In genomic region chr9:16616686-16617085, GRCh38 we compare ENCODE assay signal across 20 cellular contexts.
DNase-seq lines count a peak whose midpoint lies in the region; ATAC-seq, FAIRE-seq and TF ChIP-seq lines count a peak whose summit lies in the region.
"Had no signal": no experiment of that assay in that cellular context is flagged by ENCODE, and none has a peak within 500 bp of the region (broad histone marks: within the 10 kb centered on the region; RNA-seq: fewer than 3 reads in every experiment).

No MANE protein-coding gene starts in this region.

- TF ChIP-seq POLR2A in HepG2 (IDR thresholded peaks at IDR 0.05; ENCODE audit: insufficient read depth in 1 of 2, low read depth in 2 of 2, low read length in 2 of 2) (no peak), right lobe of liver (IDR thresholded peaks at IDR 0.05) (no peak)

- no peak overlapping the region for H3K4me2 ChIP-seq in HepG2 (ENCODE audit: low read depth, low read length)
- H3K4me2 ChIP-seq: A549, BLaER1 had no signal

- in situ Hi-C loops in HepG2 (cut with HindIII; ENCODE audit: extremely low pct_ligation_motif_present, low pct_unique_long_range_greater_than_20kb): no loop called here

- WGBS in HepG2 (ENCODE audit: low lambda C conversion rate): 4% methylated on average over 2 of the region's 2 CpGs
- 31% methylated on average over 2 of the region's 2 CpGs for WGBS in right lobe of liver (ENCODE audit: insufficient coverage, low coverage, low lambda C conversion rate, missing lambda C conversion rate)

- no peak for TF ChIP-seq RAD21 in HepG2 (CRISPR knock-in tag; IDR thresholded peaks at IDR 0.05)

- H3K79me2 ChIP-seq in HepG2 (ENCODE audit: insufficient read depth, low read length): no peaks in the 10 kb centered on the region

- H3K9ac ChIP-seq in HepG2 (ENCODE audit: insufficient read depth, low read depth, low read length) (no peak overlapping the region), SK-N-MC (ENCODE audit: insufficient read length) (no peak overlapping the region)
- H3K9ac ChIP-seq: BLaER1 had no signal

- H3K27ac ChIP-seq in HepG2 (ENCODE audit: extremely low read length, insufficient read depth, low read length) (no peak overlapping the region), right lobe of liver (no peak overlapping the region), HEK293 (ENCODE audit: extremely low read depth, low read depth, low read length) (no peak overlapping the region), SK-N-MC (peak overlapping the region; percentile 87)
- H3K27ac ChIP-seq: 22Rv1, A549, BLaER1 had no signal

- H2AFZ ChIP-seq in HepG2 (ENCODE audit: low read length): no peak overlapping the region

- intact Hi-C loops in HepG2 (cut with micrococcal nuclease; ENCODE audit: unreplicated experiment): no loop called here
- intact Hi-C loops in right lobe of liver (cut with DNase I): no loop called here

- DNase-seq in HepG2 (ENCODE audit: low spot score): no peak
- DNase-seq in right lobe of liver: no peak
- DNase-seq in SK-N-MC (ENCODE audit: low read depth, low spot score): peak; percentile 85
- no peak for DNase-seq in NCI-H1694 (lab: John Stamatoyannopoulos, UW)
- DNase-seq in DMS 273 (lab: John Stamatoyannopoulos, UW; ENCODE audit: unreplicated experiment): no peak
- DNase-seq: ACHN; BE2C; C1 segment of cervical spinal cord; CD4-positive, alpha-beta memory T cell; CD4-positive, CD25-positive, alpha-beta regulatory T cell; CD8-positive, alpha-beta memory T cell; COR-L47; DMS79 treated with DMSO at 0.1 percent for 48 hours; GF-D8 had no signal

- H3K4me1 ChIP-seq in HepG2 (ENCODE audit: insufficient read depth, low read length) (no peaks in the 10 kb centered on the region), right lobe of liver (no peaks in the 10 kb centered on the region), HEK293 (ENCODE audit: control insufficient read depth, insufficient read depth, low read length) (no peaks in the 10 kb centered on the region)

- H3K4me3 ChIP-seq in HepG2 (replicated peaks in 1 of 3; ENCODE audit: insufficient read depth in 1 of 3, low read depth in 2 of 3, low read length in 3 of 3) (no peak overlapping the region), right lobe of liver (no peak overlapping the region), HEK293 (ENCODE audit: low read depth, low read length) (no peak overlapping the region), SK-N-MC (no peak overlapping the region)
- H3K4me3 ChIP-seq: A549, BLaER1 had no signal

- ATAC-seq in HepG2 (no peak), right lobe of liver (no peak)
- ATAC-seq: A549 had no signal

- TF ChIP-seq EP300 in HepG2 (IDR thresholded peaks at IDR 0.05; ENCODE audit: low read depth in 2 of 2, low read length in 2 of 2): no peak
- no peak for TF ChIP-seq EP300 in HepG2 (CRISPR knock-in tag; IDR thresholded peaks at IDR 0.05; ENCODE audit: borderline replicate concordance)

- TF ChIP-seq CTCF in HepG2 (CRISPR knock-in tag; IDR thresholded peaks at IDR 0.05): no peak
- TF ChIP-seq CTCF in right lobe of liver (IDR thresholded peaks at IDR 0.05): no peak
- no peak for TF ChIP-seq CTCF in HEK293 (tag by site-specific recombination; IDR thresholded peaks at IDR 0.05)

- CTCF ChIA-PET in HepG2 (lab: Yijun Ruan, JAX; ENCODE audit: low intra/inter-chr PET ratio, low total read pairs): no interaction called here
- CTCF ChIA-PET in HEK293 (lab: Yijun Ruan, JAX): no interaction called here

- no peak for FAIRE-seq in HepG2 (lab: Jason Lieb, UNC)
- FAIRE-seq: A549, G401.6, GM12891 had no signal

- H3K9me3 ChIP-seq in HepG2 (ENCODE audit: low read length) (no peaks in the 10 kb centered on the region), right lobe of liver (no peaks in the 10 kb centered on the region), HEK293 (ENCODE audit: control insufficient read depth, insufficient read depth, low read depth, low read length) (no peaks in the 10 kb centered on the region), SK-N-MC (ENCODE audit: low read depth, low read length) (no peaks in the 10 kb centered on the region)
- H3K9me3 ChIP-seq: A549, BE2C had no signal

- no peaks in the 10 kb centered on the region for H4K20me1 ChIP-seq in HepG2 (ENCODE audit: insufficient read depth, low read length)
- H4K20me1 ChIP-seq: BLaER1 had no signal

- no TSS peak for BruUV-seq in HepG2 (replicated peaks; lab: Mats Ljungman, UMichigan)

- H3K27me3 ChIP-seq in HepG2 (ENCODE audit: control insufficient read depth in 1 of 2, insufficient read depth in 2 of 2, low read length in 2 of 2) (peaks cover 0 to 1% of the 10 kb centered on the region in 2 experiments; a peak in 1 of 5 replicates), right lobe of liver (no peaks in the 10 kb centered on the region)
- H3K27me3 ChIP-seq: BE2C, BLaER1 had no signal

- POLR2A ChIA-PET in HepG2 (lab: Yijun Ruan, JAX) (no interaction called here), HEK293 (lab: Yijun Ruan, JAX) (interaction anchor here (0.6 kb wide), 1 partner anchor 340 kb away, joined by 4 read pairs; no protein-coding TSS in a partner anchor)

- H3K36me3 ChIP-seq in HepG2 (replicated peaks in 1 of 2; ENCODE audit: control insufficient read depth in 1 of 2, insufficient read depth in 2 of 2, low read length in 2 of 2): no peaks in the 10 kb centered on the region
- no peaks in the 10 kb centered on the region for H3K36me3 ChIP-seq in right lobe of liver
- no peaks in the 10 kb centered on the region for H3K36me3 ChIP-seq in HEK293 (ENCODE audit: control insufficient read depth in 2 of 2, insufficient read depth in 1 of 2, low read length in 2 of 2)
- H3K36me3 ChIP-seq in SK-N-MC (ENCODE audit: insufficient read depth, low read length): no peaks in the 10 kb centered on the region
- H3K36me3 ChIP-seq: BE2C had no signal

TF ChIP-seq in HepG2, 621 proteins besides CTCF, POLR2A, EP300 and RAD21 (continues in another document):
- TF ChIP-seq HNRNPK (IDR thresholded peaks at IDR 0.05; ENCODE audit: low read depth, low read length, poor library complexity, severe bottlenecking): peak; percentile 24
- no peak for TF ChIP-seq FOXP4 (CRISPR knock-in tag; IDR thresholded peaks at IDR 0.05)

TF ChIP-seq in HEK293, 187 proteins besides CTCF, POLR2A, EP300 and RAD21:
- peak; percentile 46 for TF ChIP-seq ZNF366 (tag by site-specific recombination; conservative IDR thresholded peaks at IDR 0.05)
- TF ChIP-seq ZBTB1 (tag by site-specific recombination; IDR thresholded peaks at IDR 0.05): no peak
- no peak for TF ChIP-seq SCRT1 (tag by site-specific recombination; IDR thresholded peaks at IDR 0.05; ENCODE audit: borderline replicate concordance)
- TF ChIP-seq ZNF426 (tag by site-specific recombination; IDR thresholded peaks at IDR 0.05): no peak
- TF ChIP-seq ZNF488 (tag by site-specific recombination; IDR thresholded peaks at IDR 0.05): no peak
- no peak for TF ChIP-seq SP2 (tag by site-specific recombination; IDR thresholded peaks at IDR 0.05)
- no peak for TF ChIP-seq ZNF433 (tag by site-specific recombination; IDR thresholded peaks at IDR 0.05; ENCODE audit: low read depth)
